In the genomic region with DNA sequence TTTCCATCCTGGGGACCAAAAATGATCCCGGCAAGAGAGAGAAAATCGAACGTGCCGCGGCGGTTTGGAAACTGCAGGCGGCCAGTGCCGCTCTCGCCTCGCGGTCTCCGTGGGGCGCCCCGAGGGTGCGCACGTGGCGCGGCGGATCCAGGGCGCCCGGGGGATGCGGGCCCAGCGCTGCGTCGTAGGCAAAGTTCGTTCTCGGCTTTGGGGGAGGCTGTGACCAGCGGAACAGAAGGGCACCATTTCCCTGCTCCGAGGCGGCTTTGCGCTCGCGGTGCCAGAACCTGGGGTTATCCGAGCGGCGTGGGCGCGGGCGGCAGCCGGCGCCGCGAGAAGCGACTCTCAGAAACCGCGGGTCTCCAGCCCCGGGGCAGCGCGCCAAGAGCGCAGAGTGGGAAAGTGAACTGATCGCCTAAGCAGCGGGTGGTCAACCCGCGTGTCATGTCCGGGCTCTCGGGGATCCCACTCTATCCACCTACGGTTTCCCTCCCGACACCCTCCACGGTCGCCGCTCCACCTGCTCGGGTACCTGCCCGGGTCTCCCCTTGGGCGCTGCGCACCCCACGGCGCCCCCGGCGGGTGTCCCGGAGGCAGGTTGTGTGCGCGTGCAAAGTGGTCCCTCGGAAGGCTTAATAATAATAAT, we compare ENCODE assay signal across 12 cellular contexts. TPM values are rescaled to one million over a fixed set of nuclear protein-coding genes. Genes with fewer than 3 reads are reported as not detected.
DNase-seq lines count a peak whose midpoint lies in the region; ATAC-seq and TF ChIP-seq lines count a peak whose summit lies in the region.
"Had no signal": no experiment of that assay in that cellular context is flagged by ENCODE, and none has a peak within 500 bp of the region (broad histone marks: within the 10 kb centered on the region; RNA-seq: fewer than 3 reads in every experiment).

No MANE protein-coding gene starts in this region.

- peak overlapping the region; percentile 24; the same call in 1 of the 2 replicates for H3K4me2 ChIP-seq in MM.1S (ENCODE audit: low read depth, low read length)
- peak overlapping the region; percentile 15 for H3K4me2 ChIP-seq in fibroblast of lung (ENCODE audit: extremely low read depth, insufficient read depth, low read length)

- peaks cover 84% of the 10 kb centered on the region for H3K27me3 Mint-ChIP-seq in osteocyte (ENCODE audit: unreplicated experiment)

- no peak overlapping the region for H3K27ac ChIP-seq in MM.1S (ENCODE audit: low read length)
- no peak overlapping the region for H3K27ac ChIP-seq in fibroblast of lung (ENCODE audit: insufficient read depth, low read length)
- H3K27ac ChIP-seq: neutrophil had no signal

- H2AFZ ChIP-seq in MM.1S (ENCODE audit: low read length) (no peak overlapping the region), fibroblast of lung (ENCODE audit: low read length) (no peak overlapping the region)

- H3K4me1 ChIP-seq in ES-I3 (ENCODE audit: insufficient read depth, low read length): peaks cover 5% of the 10 kb centered on the region; the same call in 1 of the 2 replicates
- no peaks in the 10 kb centered on the region for H3K4me1 ChIP-seq in MM.1S (ENCODE audit: low read length)
- no peaks in the 10 kb centered on the region for H3K4me1 ChIP-seq in fibroblast of lung (ENCODE audit: control insufficient read depth, extremely low read depth, insufficient read depth, low read length)

- H3K27ac Mint-ChIP-seq in osteocyte (ENCODE audit: unreplicated experiment): no peak overlapping the region

- no peaks in the 10 kb centered on the region for H3K9me3 Mint-ChIP-seq in osteocyte (ENCODE audit: unreplicated experiment)
- H3K9me3 Mint-ChIP-seq: CD8-positive, alpha-beta memory T cell had no signal

- H3K79me2 ChIP-seq in MM.1S (ENCODE audit: low read length) (no peaks in the 10 kb centered on the region), fibroblast of lung (ENCODE audit: control insufficient read depth, insufficient read depth, low read length) (no peaks in the 10 kb centered on the region)

- H4K20me1 ChIP-seq in MM.1S (ENCODE audit: insufficient read depth, low read length) (no peaks in the 10 kb centered on the region), fibroblast of lung (ENCODE audit: control insufficient read depth, extremely low read depth, insufficient read depth, low read length) (no peaks in the 10 kb centered on the region)

- H3K4me1 Mint-ChIP-seq in osteocyte (ENCODE audit: unreplicated experiment): peaks cover 11% of the 10 kb centered on the region
- H3K4me1 Mint-ChIP-seq: CD8-positive, alpha-beta memory T cell had no signal

- TF ChIP-seq CTCF in MM.1S (IDR thresholded peaks at IDR 0.05; ENCODE audit: low read length) (no peak), fibroblast of lung (conservative IDR thresholded peaks at IDR 0.05 in 1 of 2, IDR thresholded peaks at IDR 0.05 in 1 of 2; ENCODE audit: low read depth in 1 of 2, low read length in 2 of 2) (no peak), osteocyte (IDR thresholded peaks at IDR 0.05) (no peak)

- H3K9me3 ChIP-seq in ES-I3 (ENCODE audit: control insufficient read depth, insufficient read depth, low read length) (no peaks in the 10 kb centered on the region), MM.1S (replicated peaks; ENCODE audit: insufficient read depth, low read length) (no peaks in the 10 kb centered on the region), fibroblast of lung (ENCODE audit: control insufficient read depth, insufficient read depth, low read depth, low read length) (no peaks in the 10 kb centered on the region)
- H3K9me3 ChIP-seq: neutrophil had no signal

- H3K9ac ChIP-seq in ES-I3 (ENCODE audit: low read depth, low read length) (peak overlapping the region; percentile 52; the same call in 1 of the 2 replicates), MM.1S (ENCODE audit: low read length) (no peak overlapping the region), fibroblast of lung (ENCODE audit: insufficient read depth, low read length) (no peak overlapping the region)

- ATAC-seq in GM21447 (IDR thresholded peaks at IDR 0.05; ENCODE audit: unreplicated experiment) (no peak), GM19328 (IDR thresholded peaks at IDR 0.05; ENCODE audit: unreplicated experiment) (no peak)

- H3K9me2 ChIP-seq in MM.1S (replicated peaks; ENCODE audit: insufficient read depth, low read length): no peaks in the 10 kb centered on the region

- H3K4me3 Mint-ChIP-seq in osteocyte (ENCODE audit: unreplicated experiment): peak overlapping the region; percentile 75
- H3K4me3 Mint-ChIP-seq: CD8-positive, alpha-beta memory T cell had no signal

- DNase-seq in MM.1S (no peak), fibroblast of lung (ENCODE audit: low read depth in 2 of 2) (no peak), osteocyte (ENCODE audit: extremely low spot score, unreplicated experiment) (no peak), middle frontal gyrus (ENCODE audit: extremely low spot score, low spot score) (no peak)
- DNase-seq in activated naive CD4-positive, alpha-beta T cell treated with Interleukin-2 at 50 U/mL for 16 hours: no peak
- DNase-seq: CD8-positive, alpha-beta memory T cell; KG1; stimulated activated naive CD4-positive, alpha-beta T cell had no signal

- H3K4me3 ChIP-seq in MM.1S (ENCODE audit: low read length) (no peak overlapping the region; the same call in 1 of the 2 replicates), fibroblast of lung (replicated peaks in 1 of 4; ENCODE audit: control extremely low read depth in 1 of 4, insufficient read depth in 1 of 4, low read depth in 3 of 4, low read length in 4 of 4) (no peak overlapping the region)

- no peaks in the 10 kb centered on the region for H3K36me3 ChIP-seq in ES-I3 (ENCODE audit: insufficient read depth, low read length)
- no peaks in the 10 kb centered on the region for H3K36me3 ChIP-seq in MM.1S (replicated peaks; ENCODE audit: insufficient read depth, low read length)
- no peaks in the 10 kb centered on the region for H3K36me3 ChIP-seq in fibroblast of lung (ENCODE audit: control insufficient read depth, insufficient read depth, low read length)
- H3K36me3 ChIP-seq: neutrophil had no signal

- H3F3A ChIP-seq in MM.1S (ENCODE audit: insufficient read depth, low read length): no peaks in the 10 kb centered on the region

- peaks cover 23% of the 10 kb centered on the region; the same call in 1 of the 2 replicates for H3K27me3 ChIP-seq in MM.1S (replicated peaks; ENCODE audit: insufficient read depth, low read length)
- peaks cover 51% of the 10 kb centered on the region for H3K27me3 ChIP-seq in fibroblast of lung (ENCODE audit: control insufficient read depth, insufficient read depth, low read length)

- H3K36me3 Mint-ChIP-seq in osteocyte (ENCODE audit: unreplicated experiment): no peaks in the 10 kb centered on the region

RNA-seq across cellular contexts. Expression of a gene that starts 1.1 kb away (rescaled TPM):
- total RNA-seq in fibroblast of lung: not detected in 2 replicates
- polyA plus RNA-seq in fibroblast of lung: 0.03 TPM in 1 of 2 replicates, not detected in the other
- polyA plus RNA-seq in fibroblast of lung (2012): not detected in 2 replicates
- not detected in 2 replicates for polyA minus RNA-seq in fibroblast of lung (ENCODE audit: low replicate concordance)
- total RNA-seq in osteocyte: not detected in 2 replicates
- total RNA-seq: CD8-positive, alpha-beta memory T cell had no signal
- polyA plus RNA-seq: CD8-positive, alpha-beta memory T cell had no signal
